Comparison of ENCODE assay signal across 1 cellular context in genomic region chr2:127330753-127331152, GRCh38.
TF ChIP-seq lines count a peak whose summit lies in the region.

No MANE protein-coding gene starts in this region.

TF ChIP-seq in HepG2, 621 proteins besides CTCF, POLR2A, EP300 and RAD21:
- TF ChIP-seq BRF2 (CRISPR knock-in tag; IDR thresholded peaks at IDR 0.05) (no peak), GMEB1 (CRISPR knock-in tag; IDR thresholded peaks at IDR 0.05; ENCODE audit: borderline replicate concordance) (no peak), NCOA5 (CRISPR knock-in tag; IDR thresholded peaks at IDR 0.05) (no peak), TARDBP (CRISPR knock-in tag; IDR thresholded peaks at IDR 0.05) (no peak), HES4 (CRISPR knock-in tag; IDR thresholded peaks at IDR 0.05; ENCODE audit: borderline replicate concordance) (no peak), DRAP1 (CRISPR knock-in tag; IDR thresholded peaks at IDR 0.05) (no peak)
